1 cellular context compared by ENCODE assay signal in genomic region chr1:119613769-119614358, GRCh38.
A peak's percentile ranks its signal among the peaks of the same experiment; 100 is the strongest.
TF ChIP-seq lines count a peak whose summit lies in the region.

No MANE protein-coding gene starts in this region.

TF ChIP-seq in HepG2, 621 proteins besides CTCF, POLR2A, EP300 and RAD21 (continued from another document and continues in another):
- TF ChIP-seq ZNF407 (CRISPR knock-in tag; IDR thresholded peaks at IDR 0.05; ENCODE audit: not compliant biosample characterization): no peak
- no peak for TF ChIP-seq SALL2 (CRISPR knock-in tag; IDR thresholded peaks at IDR 0.05)
- TF ChIP-seq ZNF704 (CRISPR knock-in tag; IDR thresholded peaks at IDR 0.05; ENCODE audit: borderline replicate concordance): no peak
- TF ChIP-seq CHD2 (IDR thresholded peaks at IDR 0.05; ENCODE audit: low read depth, low read length): no peak
- 0 out of 2 replicates have a peak, but pooled peaks have one; percentile 25 for TF ChIP-seq ZBED4 (CRISPR knock-in tag; IDR thresholded peaks at IDR 0.05; ENCODE audit: borderline replicate concordance)
- no peak for TF ChIP-seq ETS1 (CRISPR knock-in tag; IDR thresholded peaks at IDR 0.05)
- no peak for TF ChIP-seq ZMYM3 (CRISPR knock-in tag; IDR thresholded peaks at IDR 0.05)
- no peak for TF ChIP-seq TP53 (CRISPR knock-in tag; conservative IDR thresholded peaks at IDR 0.05)
- TF ChIP-seq MEF2D (CRISPR knock-in tag; IDR thresholded peaks at IDR 0.05): no peak
- TF ChIP-seq ERF (CRISPR knock-in tag; IDR thresholded peaks at IDR 0.05): peak; percentile 54; the same call in 1 of the 2 replicates
- no peak for TF ChIP-seq SIN3B (IDR thresholded peaks at IDR 0.05; ENCODE audit: low read length)
- TF ChIP-seq FOXO1 (CRISPR knock-in tag; IDR thresholded peaks at IDR 0.05): no peak
- no peak for TF ChIP-seq ZBTB39 (CRISPR knock-in tag; IDR thresholded peaks at IDR 0.05)
- 0 out of 2 replicates have a peak, but pooled peaks have one; percentile 7 for TF ChIP-seq ZNF629 (CRISPR knock-in tag; conservative IDR thresholded peaks at IDR 0.05)
- TF ChIP-seq BORCS8-MEF2B (CRISPR knock-in tag; IDR thresholded peaks at IDR 0.05): peak; percentile 52; the same call in 1 of the 2 replicates
- no peak for TF ChIP-seq ZNF781 (CRISPR knock-in tag; IDR thresholded peaks at IDR 0.05; ENCODE audit: borderline replicate concordance, not compliant biosample characterization)
- TF ChIP-seq ZNF790 (CRISPR knock-in tag; IDR thresholded peaks at IDR 0.05; ENCODE audit: borderline replicate concordance): no peak
- TF ChIP-seq PBX2 (CRISPR knock-in tag; IDR thresholded peaks at IDR 0.05): no peak
- TF ChIP-seq KDM5A (IDR thresholded peaks at IDR 0.05; ENCODE audit: borderline replicate concordance, low read length): no peak
- no peak for TF ChIP-seq GTF3A (CRISPR knock-in tag; conservative IDR thresholded peaks at IDR 0.05)
- TF ChIP-seq KDM2A (CRISPR knock-in tag; IDR thresholded peaks at IDR 0.05; ENCODE audit: borderline replicate concordance, low read depth): peak; percentile 40; the same call in 1 of the 2 replicates
- no peak for TF ChIP-seq LCORL (IDR thresholded peaks at IDR 0.05)
- TF ChIP-seq LCORL (CRISPR knock-in tag; IDR thresholded peaks at IDR 0.05): no peak
- no peak for TF ChIP-seq ZNF784 (CRISPR knock-in tag; IDR thresholded peaks at IDR 0.05; ENCODE audit: borderline replicate concordance)
- TF ChIP-seq ZNF331 (CRISPR knock-in tag; IDR thresholded peaks at IDR 0.05): 0 out of 2 replicates have a peak, but pooled peaks have one; percentile 29
- TF ChIP-seq CBX1 (IDR thresholded peaks at IDR 0.05; ENCODE audit: low read depth): no peak
- TF ChIP-seq NBN (conservative IDR thresholded peaks at IDR 0.05): no peak
- no peak for TF ChIP-seq ZNF556 (CRISPR knock-in tag; IDR thresholded peaks at IDR 0.05; ENCODE audit: borderline replicate concordance)
- TF ChIP-seq ZNF770 (CRISPR knock-in tag; IDR thresholded peaks at IDR 0.05): no peak
- no peak for TF ChIP-seq GABPA (IDR thresholded peaks at IDR 0.05; ENCODE audit: low read depth, low read length)
- no peak for TF ChIP-seq GABPA (CRISPR knock-in tag; IDR thresholded peaks at IDR 0.05; ENCODE audit: low read depth)
- TF ChIP-seq BRCA1 (CRISPR knock-in tag; IDR thresholded peaks at IDR 0.05): no peak
- no peak for TF ChIP-seq MXD1 (CRISPR knock-in tag; IDR thresholded peaks at IDR 0.05)
- TF ChIP-seq EEA1 (CRISPR knock-in tag; IDR thresholded peaks at IDR 0.05; ENCODE audit: borderline replicate concordance): no peak
- no peak for TF ChIP-seq NR2C2 (CRISPR knock-in tag; IDR thresholded peaks at IDR 0.05; ENCODE audit: borderline replicate concordance)
- TF ChIP-seq PBX3 (CRISPR knock-in tag; IDR thresholded peaks at IDR 0.05; ENCODE audit: borderline replicate concordance): no peak
- TF ChIP-seq SMC3 (IDR thresholded peaks at IDR 0.05; ENCODE audit: low read length): peak; percentile 96
- no peak for TF ChIP-seq ZNF251 (CRISPR knock-in tag; IDR thresholded peaks at IDR 0.05)
